In the genomic region with DNA sequence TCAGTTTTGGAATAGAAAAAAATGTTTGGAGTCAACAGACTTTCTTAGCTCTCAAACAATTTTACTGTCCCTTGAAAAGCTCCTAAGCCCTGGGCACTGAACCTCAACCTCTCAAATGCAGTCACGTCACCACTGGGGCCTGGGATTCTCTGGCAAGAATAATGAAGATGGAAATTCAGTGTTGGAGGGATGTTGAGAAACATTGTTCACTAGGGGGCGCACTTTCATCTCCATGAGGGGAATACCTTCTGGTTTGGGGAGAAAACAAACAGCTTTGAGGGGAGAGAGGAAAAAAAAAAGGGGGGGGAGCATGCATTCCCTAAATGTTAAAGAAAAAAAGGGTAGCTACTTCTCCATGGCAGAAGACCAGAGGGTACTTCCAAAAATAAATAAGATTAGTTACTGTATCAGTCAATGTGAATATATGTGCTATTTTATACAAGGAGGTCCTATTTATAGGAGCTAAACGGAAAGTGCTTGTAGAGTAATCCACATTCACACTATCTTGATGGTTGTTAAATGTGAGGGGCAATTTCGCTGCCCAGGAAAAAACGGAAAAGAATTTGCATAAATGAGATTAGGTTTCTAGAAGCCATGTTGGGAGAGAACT, we compare ENCODE assay signal across 8 cellular contexts. TPM values are rescaled to one million over a fixed set of nuclear protein-coding genes. Genes with fewer than 3 reads are reported as not detected.
DNase-seq lines count a peak whose midpoint lies in the region; ATAC-seq and TF ChIP-seq lines count a peak whose summit lies in the region.

No MANE protein-coding gene starts in this region.

- H3K36me3 ChIP-seq in HAP-1 (replicated peaks) = no peaks in the 10 kb centered on the region

- H3K27me3 ChIP-seq in CD4-positive, alpha-beta T cell (ENCODE audit: control insufficient read depth, insufficient read depth, low read length) = no peaks in the 10 kb centered on the region
- no peaks in the 10 kb centered on the region for H3K27me3 ChIP-seq in HAP-1 (ENCODE audit: low read depth)

- H3K4me3 Mint-ChIP-seq in CD4-positive, alpha-beta T cell = no peak overlapping the region
- no peak overlapping the region for H3K4me3 Mint-ChIP-seq in memory B cell

- in situ Hi-C loops in HAP-1 (cut with MboI; ENCODE audit: low sequenced_read_pairs) = loop anchor here (25.0 kb wide), 1 partner anchor 216 kb away; no protein-coding TSS in a partner anchor

- no peak overlapping the region for H3K27ac Mint-ChIP-seq in CD4-positive, alpha-beta T cell
- no peak overlapping the region for H3K27ac Mint-ChIP-seq in memory B cell

- H3K4me1 ChIP-seq in HAP-1 = peaks cover 11% of the 10 kb centered on the region

- no peaks in the 10 kb centered on the region for H3K9me3 ChIP-seq in CD4-positive, alpha-beta T cell (ENCODE audit: control insufficient read depth, low read length)
- no peaks in the 10 kb centered on the region for H3K9me3 ChIP-seq in HAP-1

- no peaks in the 10 kb centered on the region for H3K9me3 Mint-ChIP-seq in CD4-positive, alpha-beta T cell
- no peaks in the 10 kb centered on the region for H3K9me3 Mint-ChIP-seq in memory B cell

- H3K27ac ChIP-seq in CD4-positive, alpha-beta T cell (ENCODE audit: low read depth, low read length) = no peak overlapping the region

- peak; percentile 68 for TF ChIP-seq CTCF in CD4-positive, alpha-beta T cell (IDR thresholded peaks at IDR 0.05)
- TF ChIP-seq CTCF in omental fat pad (IDR thresholded peaks at IDR 0.05) = no peak

- POLR2A ChIA-PET in CD4-positive, alpha-beta T cell (lab: Charles Lee) = no interaction called here

- no peak overlapping the region for H3K4me3 ChIP-seq in HAP-1

- peak; percentile 12 to 45 (median 33) for DNase-seq in CD4-positive, alpha-beta T cell
- DNase-seq in HAP-1 (ENCODE audit: low spot score in 2 of 2) (peak; percentile 74 to 87), NCI-H345 (lab: John Stamatoyannopoulos, UW) (peak; percentile 80), dermis microvascular lymphatic vessel endothelial cell (ENCODE audit: low read depth in 2 of 2) (peak; percentile 52 to 83), memory B cell (ENCODE audit: low spot score in 2 of 2) (peak; percentile 47 to 54), omental fat pad (ENCODE audit: low spot score) (no peak)
- DNase-seq in activated CD4-positive, CD25-positive, alpha-beta regulatory T cell treated with anti-CD3 and anti-CD28 coated beads, Interleukin-2, amount 50 U/mL, for 72 hours = peak; percentile 42
- DNase-seq in stimulated activated naive CD4-positive, alpha-beta T cell (lab: John Stamatoyannopoulos, UW) = peak in 5 of 6 experiments; percentile 8 to 65 (median 25)

- no peak for ATAC-seq in CD4-positive, alpha-beta T cell (ENCODE audit: poor library complexity)
- ATAC-seq in memory B cell (ENCODE audit: low read depth) (peak; percentile 56), omental fat pad (ENCODE audit: low FRiP score) (no peak)

- H3K27me3 Mint-ChIP-seq in CD4-positive, alpha-beta T cell = no peaks in the 10 kb centered on the region
- no peaks in the 10 kb centered on the region for H3K27me3 Mint-ChIP-seq in memory B cell

- CTCF ChIA-PET in CD4-positive, alpha-beta T cell (lab: Charles Lee) = interaction anchor here (0.5 to 1.6 kb wide), 14 partner anchors 8 to 1028 kb away, joined by 3 to 8 read pairs (median 3); no protein-coding TSS in a partner anchor

- no peaks in the 10 kb centered on the region for H3K4me1 Mint-ChIP-seq in CD4-positive, alpha-beta T cell (ENCODE audit: low read depth)
- peaks cover 3% of the 10 kb centered on the region for H3K4me1 Mint-ChIP-seq in memory B cell

- H3K36me3 Mint-ChIP-seq in CD4-positive, alpha-beta T cell (ENCODE audit: low read depth) = no peaks in the 10 kb centered on the region
- H3K36me3 Mint-ChIP-seq in memory B cell = no peaks in the 10 kb centered on the region

- intact Hi-C loops in CD4-positive, alpha-beta T cell (cut with DNase I, micrococcal nuclease) = loop anchor here (2.0 to 10.0 kb wide), 3 partner anchors 209 to 1029 kb away; no protein-coding TSS in a partner anchor

RNA-seq across cellular contexts. Expression of a gene that starts 5.8 kb away (rescaled TPM):
- total RNA-seq in CD4-positive, alpha-beta T cell = not detected
- total RNA-seq in dermis microvascular lymphatic vessel endothelial cell (not detected in 2 replicates), omental fat pad (not detected)

RNA-seq across cellular contexts. Expression of a gene that starts 34.6 kb away (rescaled TPM):
- total RNA-seq in CD4-positive, alpha-beta T cell = 10 to 100 TPM; 19.9 to 20.5 TPM
- total RNA-seq in dermis microvascular lymphatic vessel endothelial cell = 10.9 and 13.3 TPM in 2 replicates
- total RNA-seq in omental fat pad = 10 to 100 TPM in 1 of 4 donors, 1 to 10 TPM in 3; 7.3 to 14.8 (median 8.0) TPM
